In genomic region chr2:234212534-234212933, GRCh38 we compare ENCODE assay signal across 16 cellular contexts.
"Had no signal": no experiment of that assay in that cellular context is flagged by ENCODE, and none has a peak within 500 bp of the region (broad histone marks: within the 10 kb centered on the region; RNA-seq: fewer than 3 reads in every experiment).

No MANE protein-coding gene starts in this region.

- H3K9me3 Mint-ChIP-seq: activated T-helper 2 cell treated with anti-CD3 and anti-CD28 coated beads, Interferon-gamma antibody, Interleukin-2, Interleukin-4, amounts not matched to agents 10 μg/mL and 5 μg/mL and 100 μg/mL, durations not matched to agents 14 hours and 24 hours and 36 hours; natural killer cell had no signal

- H3K27me3 ChIP-seq: body of pancreas had no signal

- H3K36me3 ChIP-seq: stomach, thoracic aorta had no signal

- DNase-seq: activated CD4-positive, alpha-beta T cell treated with anti-CD3 and anti-CD28 coated beads for 48 hours; activated naive CD4-positive, alpha-beta T cell treated with anti-CD3 and anti-CD28 coated beads, Interleukin-2, amount 50 U/mL, for 16 hours; amniotic stem cell; body of pancreas; dermis blood vessel endothelial cell; endodermal cell; erythroblast; immature natural killer cell; left cardiac atrium; natural killer cell; psoas muscle; stimulated activated CD4-positive, alpha-beta T cell treated with anti-CD3 and anti-CD28 coated beads, Interleukin-4, amount 100 ng/mL, for 4 hours; stomach had no signal

- H3K27ac Mint-ChIP-seq: activated T-helper 2 cell treated with anti-CD3 and anti-CD28 coated beads, Interferon-gamma antibody, Interleukin-2, Interleukin-4, amounts not matched to agents 10 μg/mL and 5 μg/mL and 100 μg/mL, durations not matched to agents 14 hours and 24 hours and 36 hours; endodermal cell; immature natural killer cell; natural killer cell had no signal

- H3K4me3 Mint-ChIP-seq: endodermal cell, immature natural killer cell, natural killer cell had no signal

- H3K27ac ChIP-seq: body of pancreas, psoas muscle, stomach, thoracic aorta, VCaP had no signal

- H3K4me3 ChIP-seq: body of pancreas, psoas muscle, stomach, thoracic aorta had no signal

- H3K36me3 Mint-ChIP-seq: natural killer cell had no signal

- H3K4me1 ChIP-seq: psoas muscle, stomach had no signal

- H3K4me1 Mint-ChIP-seq: endodermal cell had no signal

- H3K9me3 ChIP-seq: body of pancreas, thoracic aorta had no signal
